In genomic region chr12:52921488-52922165, GRCh38 we compare ENCODE assay signal across 16 cellular contexts. TPM values are rescaled to one million over a fixed set of nuclear protein-coding genes. Genes with fewer than 3 reads are reported as not detected.
"Had no signal": no experiment of that assay in that cellular context is flagged by ENCODE, and none has a peak within 500 bp of the region (broad histone marks: within the 10 kb centered on the region; RNA-seq: fewer than 3 reads in every experiment).

No MANE protein-coding gene starts in this region.

- H3K4me3 Mint-ChIP-seq: activated B cell treated with CpG ODN at 0.5 μM for 24 hours; activated CD8-positive, alpha-beta T cell treated with anti-CD3 and anti-CD28 coated beads for 36 hours; activated naive CD8-positive, alpha-beta T cell treated with anti-CD3 and anti-CD28 coated beads, Interleukin-2, amount 10 ng/mL, durations not matched to agents 7 days and 5 days; stimulated activated naive B cell treated with anti-CD40 and anti-IgM and Interleukin-4, amounts not matched to agents 10 μg/mL and 1 μg/mL and 100 μg/mL, for 72 hours had no signal

- ATAC-seq: activated CD8-positive, alpha-beta T cell treated with anti-CD3 and anti-CD28 coated beads for 36 hours; heart left ventricle; stimulated activated naive B cell treated with anti-CD40 and anti-IgM and Interleukin-4, amounts not matched to agents 10 μg/mL and 1 μg/mL and 100 μg/mL, for 72 hours had no signal

- H3K27ac ChIP-seq: brain microvascular endothelial cell, heart left ventricle, tibial nerve had no signal

- H3K27ac Mint-ChIP-seq: activated B cell treated with CpG ODN at 0.5 μM for 24 hours; activated CD8-positive, alpha-beta T cell treated with anti-CD3 and anti-CD28 coated beads for 36 hours; activated naive CD8-positive, alpha-beta T cell treated with anti-CD3 and anti-CD28 coated beads, Interleukin-2, amount 10 ng/mL, durations not matched to agents 7 days and 5 days; stimulated activated naive B cell treated with anti-CD40 and anti-IgM and Interleukin-4, amounts not matched to agents 10 μg/mL and 1 μg/mL and 100 μg/mL, for 72 hours had no signal

- H3K36me3 Mint-ChIP-seq: activated naive CD8-positive, alpha-beta T cell treated with anti-CD3 and anti-CD28 coated beads, Interleukin-2, amount 10 ng/mL, durations not matched to agents 7 days and 5 days; stimulated activated naive B cell treated with anti-CD40 and anti-IgM and Interleukin-4, amounts not matched to agents 10 μg/mL and 1 μg/mL and 100 μg/mL, for 72 hours had no signal

- H3K4me3 ChIP-seq: heart left ventricle, tibial nerve had no signal

- H3K9me3 Mint-ChIP-seq: activated B cell treated with CpG ODN at 0.5 μM for 24 hours; activated CD8-positive, alpha-beta T cell treated with anti-CD3 and anti-CD28 coated beads for 36 hours; activated naive CD8-positive, alpha-beta T cell treated with anti-CD3 and anti-CD28 coated beads, Interleukin-2, amount 10 ng/mL, durations not matched to agents 7 days and 5 days; stimulated activated naive B cell treated with anti-CD40 and anti-IgM and Interleukin-4, amounts not matched to agents 10 μg/mL and 1 μg/mL and 100 μg/mL, for 72 hours had no signal

- H3K27me3 ChIP-seq: brain microvascular endothelial cell, heart left ventricle, tibial nerve had no signal

- H3K36me3 ChIP-seq: brain microvascular endothelial cell, heart left ventricle, tibial nerve had no signal

- H3K9me3 ChIP-seq: heart left ventricle, tibial nerve had no signal

- DNase-seq: activated B cell treated with CpG ODN at 0.5 μM for 24 hours; activated CD4-positive, alpha-beta T cell treated with anti-CD3 and anti-CD28 coated beads for 48 hours; activated CD8-positive, alpha-beta memory T cell treated with anti-CD3 and anti-CD28 coated beads, Interleukin-2, amount 50 U/mL, for 4 hours; activated CD8-positive, alpha-beta T cell treated with anti-CD3 and anti-CD28 coated beads for 36 hours; activated gamma-delta T cell treated with Interleukin-2 at 50 U/mL for 16 hours; activated naive CD8-positive, alpha-beta T cell treated with anti-CD3 and anti-CD28 coated beads, Interleukin-2, amount 10 ng/mL, durations not matched to agents 7 days and 5 days; brain microvascular endothelial cell; cerebellar nuclear complex; effector memory CD4-positive, alpha-beta T cell; heart left ventricle; midbrain; retina; stimulated activated CD4-positive, alpha-beta T cell treated with anti-CD3 and anti-CD28 coated beads, Interleukin-4, amount 100 ng/mL, for 1 hour; stimulated activated naive B cell treated with anti-CD40 and anti-IgM and Interleukin-4, amounts not matched to agents 10 μg/mL and 1 μg/mL and 100 μg/mL, for 72 hours had no signal

- FAIRE-seq: frontal cortex had no signal

- H3K27me3 Mint-ChIP-seq: activated CD8-positive, alpha-beta T cell treated with anti-CD3 and anti-CD28 coated beads for 36 hours had no signal

- H3K4me1 Mint-ChIP-seq: activated B cell treated with CpG ODN at 0.5 μM for 24 hours had no signal

RNA-seq across cellular contexts. Expression of gene KRT8, which starts 16.8 kb away (rescaled TPM):
- total RNA-seq: frontal cortex had no signal
